ENCODE assay signal across 1 cellular context in the genomic region with DNA sequence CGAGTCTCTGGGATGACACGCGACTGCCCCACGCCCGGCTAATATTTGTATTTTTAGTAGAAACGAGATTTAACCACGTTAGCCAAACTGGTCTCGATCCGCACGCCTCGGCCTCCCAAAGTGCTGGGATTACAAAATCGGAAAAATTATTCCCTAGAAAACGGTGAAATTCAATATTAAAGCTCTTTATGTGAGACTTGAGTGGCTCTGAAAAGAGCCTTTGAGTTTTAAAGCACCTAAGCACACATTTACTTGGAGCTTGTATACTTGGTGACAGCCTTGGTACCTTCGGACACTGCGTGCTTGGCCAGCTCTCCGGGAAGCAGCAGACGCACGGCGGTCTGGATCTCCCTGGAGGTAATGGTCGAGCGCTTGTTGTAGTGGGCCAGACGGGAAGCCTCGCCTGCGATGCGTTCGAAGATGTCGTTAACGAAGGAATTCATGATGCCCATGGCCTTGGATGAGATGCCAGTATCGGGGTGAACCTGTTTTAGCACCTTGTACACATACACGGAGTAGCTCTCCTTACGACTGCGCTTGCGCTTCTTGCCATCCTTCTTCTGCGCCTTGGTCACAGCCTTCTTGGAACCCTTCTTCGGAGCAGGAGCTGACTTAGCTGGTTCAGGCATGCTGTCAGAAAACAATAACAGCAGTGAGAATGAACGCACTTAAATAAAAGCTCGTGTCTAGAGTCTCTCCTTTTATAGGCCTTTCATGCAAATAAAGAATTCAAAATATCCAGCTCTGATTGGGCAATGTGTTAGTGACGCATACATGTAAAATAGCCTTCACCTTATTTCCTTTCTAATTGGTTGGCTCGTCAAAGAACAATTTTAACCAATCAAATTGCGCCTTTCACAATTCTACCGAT.
TF ChIP-seq lines count a peak whose summit lies in the region.

No MANE protein-coding gene starts in this region.

TF ChIP-seq in K562, 482 proteins besides CTCF, POLR2A, EP300 and RAD21 (continued from another document and continues in another):
- TF ChIP-seq, protein P1, sequence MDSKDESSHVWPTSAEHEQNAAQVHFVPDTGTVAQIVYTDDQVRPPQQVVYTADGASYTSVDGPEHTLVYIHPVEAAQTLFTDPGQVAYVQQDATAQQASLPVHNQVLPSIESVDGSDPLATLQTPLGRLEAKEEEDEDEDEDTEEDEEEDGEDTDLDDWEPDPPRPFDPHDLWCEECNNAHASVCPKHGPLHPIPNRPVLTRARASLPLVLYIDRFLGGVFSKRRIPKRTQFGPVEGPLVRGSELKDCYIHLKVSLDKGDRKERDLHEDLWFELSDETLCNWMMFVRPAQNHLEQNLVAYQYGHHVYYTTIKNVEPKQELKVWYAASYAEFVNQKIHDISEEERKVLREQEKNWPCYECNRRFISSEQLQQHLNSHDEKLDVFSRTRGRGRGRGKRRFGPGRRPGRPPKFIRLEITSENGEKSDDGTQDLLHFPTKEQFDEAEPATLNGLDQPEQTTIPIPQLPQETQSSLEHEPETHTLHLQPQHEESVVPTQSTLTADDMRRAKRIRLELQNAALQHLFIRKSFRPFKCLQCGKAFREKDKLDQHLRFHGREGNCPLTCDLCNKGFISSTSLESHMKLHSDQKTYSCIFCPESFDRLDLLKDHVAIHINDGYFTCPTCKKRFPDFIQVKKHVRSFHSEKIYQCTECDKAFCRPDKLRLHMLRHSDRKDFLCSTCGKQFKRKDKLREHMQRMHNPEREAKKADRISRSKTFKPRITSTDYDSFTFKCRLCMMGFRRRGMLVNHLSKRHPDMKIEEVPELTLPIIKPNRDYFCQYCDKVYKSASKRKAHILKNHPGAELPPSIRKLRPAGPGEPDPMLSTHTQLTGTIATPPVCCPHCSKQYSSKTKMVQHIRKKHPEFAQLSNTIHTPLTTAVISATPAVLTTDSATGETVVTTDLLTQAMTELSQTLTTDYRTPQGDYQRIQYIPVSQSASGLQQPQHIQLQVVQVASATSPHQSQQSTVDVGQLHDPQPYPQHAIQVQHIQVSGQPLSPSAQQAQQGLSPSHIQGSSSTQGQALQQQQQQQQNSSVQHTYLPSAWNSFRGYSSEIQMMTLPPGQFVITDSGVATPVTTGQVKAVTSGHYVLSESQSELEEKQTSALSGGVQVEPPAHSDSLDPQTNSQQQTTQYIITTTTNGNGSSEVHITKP (IDR thresholded peaks at IDR 0.05; ENCODE audit: partially characterized antibody) = peak; percentile 3
- TF ChIP-seq PTTG1 (tag; IDR thresholded peaks at IDR 0.05; ENCODE audit: low read depth) (0 out of 2 replicates have a peak, but pooled peaks have one; percentile 29), FUS (optimal IDR thresholded peaks at IDR 0.05; ENCODE audit: low read depth, low read length) (peak; percentile 74), MAFG (tag; conservative IDR thresholded peaks at IDR 0.05) (peak; percentile 62), ZNF561 (CRISPR knock-in tag; conservative IDR thresholded peaks at IDR 0.05) (0 out of 2 replicates have a peak, but pooled peaks have one; percentile 27), ZFPM2 (CRISPR knock-in tag; IDR thresholded peaks at IDR 0.05) (0 out of 2 replicates have a peak, but pooled peaks have one; percentile 41), ARNT (IDR thresholded peaks at IDR 0.05) (peak in 1 of 2 experiments; percentile 51; a peak in 1 of 4 replicates), NEUROD1 (IDR thresholded peaks at IDR 0.05; ENCODE audit: borderline replicate concordance, low read depth, low read length, partially characterized antibody) (no peak), RUNX1 (IDR thresholded peaks at IDR 0.05; ENCODE audit: low read depth) (no peak), ZNF551 (CRISPR knock-in tag; IDR thresholded peaks at IDR 0.05) (no peak), ZNF668 (CRISPR knock-in tag; IDR thresholded peaks at IDR 0.05) (peak; percentile 32; the same call in 1 of the 2 replicates), ZBED1 (IDR thresholded peaks at IDR 0.05) (peak; percentile 99), PHB (CRISPR knock-in tag; IDR thresholded peaks at IDR 0.05) (no peak), BRD9 (IDR thresholded peaks at IDR 0.05; ENCODE audit: low read depth, partially characterized antibody) (no peak), ZNF324 (CRISPR knock-in tag; IDR thresholded peaks at IDR 0.05) (peak; percentile 31; the same call in 1 of the 2 replicates), POLR2AphosphoS2 (IDR thresholded peaks at IDR 0.05; ENCODE audit: low read length) (peak; percentile 93), ZNF431 (CRISPR knock-in tag; IDR thresholded peaks at IDR 0.05) (peak; percentile 92), L3MBTL2 (IDR thresholded peaks at IDR 0.05) (peak; percentile 85), HCFC1 (IDR thresholded peaks at IDR 0.05; ENCODE audit: low read depth, low read length) (peak; percentile 47; the same call in 1 of the 2 replicates), HDAC3 (IDR thresholded peaks at IDR 0.05; ENCODE audit: borderline replicate concordance, partially characterized antibody) (no peak), SMARCC2 (IDR thresholded peaks at IDR 0.05; ENCODE audit: low read depth) (no peak), KAT7 (CRISPR knock-in tag; IDR thresholded peaks at IDR 0.05; ENCODE audit: borderline replicate concordance) (peak; percentile 37; the same call in 1 of the 2 replicates), PML (IDR thresholded peaks at IDR 0.05; ENCODE audit: low read length) (peak; percentile 99), CREM (IDR thresholded peaks at IDR 0.05; ENCODE audit: low read depth) (peak; percentile 56; the same call in 1 of the 2 replicates), TARDBP (IDR thresholded peaks at IDR 0.05) (peak; percentile 44; the same call in 1 of the 2 replicates), PHF21A (IDR thresholded peaks at IDR 0.05; ENCODE audit: borderline replicate concordance, low read depth) (no peak), ZNF232 (CRISPR knock-in tag; IDR thresholded peaks at IDR 0.05) (peak; percentile 89), MYNN (IDR thresholded peaks at IDR 0.05) (peak; percentile 89), MYNN (CRISPR knock-in tag; IDR thresholded peaks at IDR 0.05) (no peak), TGIF2 (CRISPR knock-in tag; IDR thresholded peaks at IDR 0.05) (peak; percentile 98), SIN3A (IDR thresholded peaks at IDR 0.05; ENCODE audit: borderline replicate concordance in 2 of 2, control insufficient read depth in 1 of 2, low read depth in 2 of 2, low read length in 2 of 2) (peak; percentile 88 to 97), ZEB2 (IDR thresholded peaks at IDR 0.05) (peak; percentile 68), NFYB (IDR thresholded peaks at IDR 0.05; ENCODE audit: extremely low read depth, insufficient read length) (peak; percentile 78), KDM5B (IDR thresholded peaks at IDR 0.05; ENCODE audit: insufficient replicate concordance, low read depth, low read length) (peak; percentile 99), ETV1 (tag; conservative IDR thresholded peaks at IDR 0.05; ENCODE audit: low read depth) (no peak), HSF4 (CRISPR knock-in tag; IDR thresholded peaks at IDR 0.05; ENCODE audit: borderline replicate concordance) (0 out of 2 replicates have a peak, but pooled peaks have one; percentile 32)
- TF ChIP-seq, protein P2, sequence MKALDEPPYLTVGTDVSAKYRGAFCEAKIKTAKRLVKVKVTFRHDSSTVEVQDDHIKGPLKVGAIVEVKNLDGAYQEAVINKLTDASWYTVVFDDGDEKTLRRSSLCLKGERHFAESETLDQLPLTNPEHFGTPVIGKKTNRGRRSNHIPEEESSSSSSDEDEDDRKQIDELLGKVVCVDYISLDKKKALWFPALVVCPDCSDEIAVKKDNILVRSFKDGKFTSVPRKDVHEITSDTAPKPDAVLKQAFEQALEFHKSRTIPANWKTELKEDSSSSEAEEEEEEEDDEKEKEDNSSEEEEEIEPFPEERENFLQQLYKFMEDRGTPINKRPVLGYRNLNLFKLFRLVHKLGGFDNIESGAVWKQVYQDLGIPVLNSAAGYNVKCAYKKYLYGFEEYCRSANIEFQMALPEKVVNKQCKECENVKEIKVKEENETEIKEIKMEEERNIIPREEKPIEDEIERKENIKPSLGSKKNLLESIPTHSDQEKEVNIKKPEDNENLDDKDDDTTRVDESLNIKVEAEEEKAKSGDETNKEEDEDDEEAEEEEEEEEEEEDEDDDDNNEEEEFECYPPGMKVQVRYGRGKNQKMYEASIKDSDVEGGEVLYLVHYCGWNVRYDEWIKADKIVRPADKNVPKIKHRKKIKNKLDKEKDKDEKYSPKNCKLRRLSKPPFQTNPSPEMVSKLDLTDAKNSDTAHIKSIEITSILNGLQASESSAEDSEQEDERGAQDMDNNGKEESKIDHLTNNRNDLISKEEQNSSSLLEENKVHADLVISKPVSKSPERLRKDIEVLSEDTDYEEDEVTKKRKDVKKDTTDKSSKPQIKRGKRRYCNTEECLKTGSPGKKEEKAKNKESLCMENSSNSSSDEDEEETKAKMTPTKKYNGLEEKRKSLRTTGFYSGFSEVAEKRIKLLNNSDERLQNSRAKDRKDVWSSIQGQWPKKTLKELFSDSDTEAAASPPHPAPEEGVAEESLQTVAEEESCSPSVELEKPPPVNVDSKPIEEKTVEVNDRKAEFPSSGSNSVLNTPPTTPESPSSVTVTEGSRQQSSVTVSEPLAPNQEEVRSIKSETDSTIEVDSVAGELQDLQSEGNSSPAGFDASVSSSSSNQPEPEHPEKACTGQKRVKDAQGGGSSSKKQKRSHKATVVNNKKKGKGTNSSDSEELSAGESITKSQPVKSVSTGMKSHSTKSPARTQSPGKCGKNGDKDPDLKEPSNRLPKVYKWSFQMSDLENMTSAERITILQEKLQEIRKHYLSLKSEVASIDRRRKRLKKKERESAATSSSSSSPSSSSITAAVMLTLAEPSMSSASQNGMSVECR (CRISPR knock-in tag; IDR thresholded peaks at IDR 0.05) = peak; percentile 54
- TF ChIP-seq, protein P3, sequence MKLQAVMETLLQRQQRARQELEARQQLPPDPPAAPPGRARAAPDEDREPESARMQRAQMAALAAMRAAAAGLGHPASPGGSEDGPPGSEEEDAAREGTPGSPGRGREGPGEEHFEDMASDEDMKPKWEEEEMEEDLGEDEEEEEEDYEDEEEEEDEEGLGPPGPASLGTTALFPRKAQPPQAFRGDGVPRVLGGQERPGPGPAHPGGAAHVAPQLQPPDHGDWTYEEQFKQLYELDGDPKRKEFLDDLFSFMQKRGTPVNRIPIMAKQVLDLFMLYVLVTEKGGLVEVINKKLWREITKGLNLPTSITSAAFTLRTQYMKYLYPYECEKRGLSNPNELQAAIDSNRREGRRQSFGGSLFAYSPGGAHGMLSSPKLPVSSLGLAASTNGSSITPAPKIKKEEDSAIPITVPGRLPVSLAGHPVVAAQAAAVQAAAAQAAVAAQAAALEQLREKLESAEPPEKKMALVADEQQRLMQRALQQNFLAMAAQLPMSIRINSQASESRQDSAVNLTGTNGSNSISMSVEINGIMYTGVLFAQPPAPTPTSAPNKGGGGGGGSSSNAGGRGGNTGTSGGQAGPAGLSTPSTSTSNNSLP (IDR thresholded peaks at IDR 0.05; ENCODE audit: borderline replicate concordance, low read depth, low read length) = peak; percentile 38; the same call in 1 of the 2 replicates
- TF ChIP-seq, protein P4, sequence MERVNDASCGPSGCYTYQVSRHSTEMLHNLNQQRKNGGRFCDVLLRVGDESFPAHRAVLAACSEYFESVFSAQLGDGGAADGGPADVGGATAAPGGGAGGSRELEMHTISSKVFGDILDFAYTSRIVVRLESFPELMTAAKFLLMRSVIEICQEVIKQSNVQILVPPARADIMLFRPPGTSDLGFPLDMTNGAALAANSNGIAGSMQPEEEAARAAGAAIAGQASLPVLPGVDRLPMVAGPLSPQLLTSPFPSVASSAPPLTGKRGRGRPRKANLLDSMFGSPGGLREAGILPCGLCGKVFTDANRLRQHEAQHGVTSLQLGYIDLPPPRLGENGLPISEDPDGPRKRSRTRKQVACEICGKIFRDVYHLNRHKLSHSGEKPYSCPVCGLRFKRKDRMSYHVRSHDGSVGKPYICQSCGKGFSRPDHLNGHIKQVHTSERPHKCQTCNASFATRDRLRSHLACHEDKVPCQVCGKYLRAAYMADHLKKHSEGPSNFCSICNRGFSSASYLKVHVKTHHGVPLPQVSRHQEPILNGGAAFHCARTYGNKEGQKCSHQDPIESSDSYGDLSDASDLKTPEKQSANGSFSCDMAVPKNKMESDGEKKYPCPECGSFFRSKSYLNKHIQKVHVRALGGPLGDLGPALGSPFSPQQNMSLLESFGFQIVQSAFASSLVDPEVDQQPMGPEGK (CRISPR knock-in tag; IDR thresholded peaks at IDR 0.05; ENCODE audit: borderline replicate concordance) = no peak
- TF ChIP-seq, protein P5, sequence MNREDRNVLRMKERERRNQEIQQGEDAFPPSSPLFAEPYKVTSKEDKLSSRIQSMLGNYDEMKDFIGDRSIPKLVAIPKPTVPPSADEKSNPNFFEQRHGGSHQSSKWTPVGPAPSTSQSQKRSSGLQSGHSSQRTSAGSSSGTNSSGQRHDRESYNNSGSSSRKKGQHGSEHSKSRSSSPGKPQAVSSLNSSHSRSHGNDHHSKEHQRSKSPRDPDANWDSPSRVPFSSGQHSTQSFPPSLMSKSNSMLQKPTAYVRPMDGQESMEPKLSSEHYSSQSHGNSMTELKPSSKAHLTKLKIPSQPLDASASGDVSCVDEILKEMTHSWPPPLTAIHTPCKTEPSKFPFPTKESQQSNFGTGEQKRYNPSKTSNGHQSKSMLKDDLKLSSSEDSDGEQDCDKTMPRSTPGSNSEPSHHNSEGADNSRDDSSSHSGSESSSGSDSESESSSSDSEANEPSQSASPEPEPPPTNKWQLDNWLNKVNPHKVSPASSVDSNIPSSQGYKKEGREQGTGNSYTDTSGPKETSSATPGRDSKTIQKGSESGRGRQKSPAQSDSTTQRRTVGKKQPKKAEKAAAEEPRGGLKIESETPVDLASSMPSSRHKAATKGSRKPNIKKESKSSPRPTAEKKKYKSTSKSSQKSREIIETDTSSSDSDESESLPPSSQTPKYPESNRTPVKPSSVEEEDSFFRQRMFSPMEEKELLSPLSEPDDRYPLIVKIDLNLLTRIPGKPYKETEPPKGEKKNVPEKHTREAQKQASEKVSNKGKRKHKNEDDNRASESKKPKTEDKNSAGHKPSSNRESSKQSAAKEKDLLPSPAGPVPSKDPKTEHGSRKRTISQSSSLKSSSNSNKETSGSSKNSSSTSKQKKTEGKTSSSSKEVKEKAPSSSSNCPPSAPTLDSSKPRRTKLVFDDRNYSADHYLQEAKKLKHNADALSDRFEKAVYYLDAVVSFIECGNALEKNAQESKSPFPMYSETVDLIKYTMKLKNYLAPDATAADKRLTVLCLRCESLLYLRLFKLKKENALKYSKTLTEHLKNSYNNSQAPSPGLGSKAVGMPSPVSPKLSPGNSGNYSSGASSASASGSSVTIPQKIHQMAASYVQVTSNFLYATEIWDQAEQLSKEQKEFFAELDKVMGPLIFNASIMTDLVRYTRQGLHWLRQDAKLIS (CRISPR knock-in tag; IDR thresholded peaks at IDR 0.05) = peak; percentile 100
- TF ChIP-seq, protein P6, sequence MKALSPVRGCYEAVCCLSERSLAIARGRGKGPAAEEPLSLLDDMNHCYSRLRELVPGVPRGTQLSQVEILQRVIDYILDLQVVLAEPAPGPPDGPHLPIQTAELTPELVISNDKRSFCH (CRISPR knock-in tag; IDR thresholded peaks at IDR 0.05) = no peak
- TF ChIP-seq, protein P6 (tag; IDR thresholded peaks at IDR 0.05) = peak; percentile 78
